8 cellular contexts compared by ENCODE assay signal in the genomic region with DNA sequence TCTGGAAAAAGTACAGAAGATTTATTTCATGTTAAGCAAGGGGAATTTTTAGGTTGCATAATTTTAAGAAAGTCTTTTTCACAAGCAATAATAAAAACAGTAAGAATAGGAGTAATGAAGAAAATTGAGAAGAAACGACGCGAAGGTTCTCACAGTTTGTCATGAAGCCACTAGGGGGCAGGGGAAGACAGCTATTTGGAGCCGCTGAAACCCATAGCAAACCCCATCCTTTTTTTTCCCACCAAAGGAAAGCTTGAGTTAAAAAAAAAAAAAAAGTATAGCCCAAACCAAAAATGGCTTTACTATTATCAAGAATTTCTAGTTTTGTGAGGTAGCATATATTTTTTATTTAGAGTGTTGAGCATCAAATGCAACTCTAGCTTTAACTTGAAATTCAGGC.
DNase-seq lines count a peak whose midpoint lies in the region; ATAC-seq and TF ChIP-seq lines count a peak whose summit lies in the region.

No MANE protein-coding gene starts in this region.

- H3K36me3 ChIP-seq in liver (ENCODE audit: control insufficient read depth in 4 of 4, insufficient read depth in 3 of 4, low read depth in 1 of 4, low read length in 3 of 4), result no peaks in the 10 kb centered on the region

- no peaks in the 10 kb centered on the region for H3K9me3 ChIP-seq in T-helper 17 cell (ENCODE audit: control insufficient read depth, low read length, poor library complexity, severe bottlenecking)
- H3K9me3 ChIP-seq in liver (ENCODE audit: control insufficient read depth in 4 of 4, low read length in 3 of 4), result no peaks in the 10 kb centered on the region

- under 1% methylated on average over 4 of the region's 4 CpGs for WGBS in liver

- H3K36me3 Mint-ChIP-seq in T-helper 17 cell (ENCODE audit: low read depth) (peaks cover 2% of the 10 kb centered on the region), chondrocyte (ENCODE audit: low read depth) (peaks cover 6% of the 10 kb centered on the region)

- H3K4me3 Mint-ChIP-seq in T-helper 17 cell, result no peak overlapping the region
- H3K4me3 Mint-ChIP-seq in chondrocyte (ENCODE audit: unreplicated experiment), result no peak overlapping the region

- in situ Hi-C loops in ACHN (cut with HindIII; ENCODE audit: low pct_ligation_motif_present, low pct_unique_long_range_greater_than_20kb, low sequenced_read_pairs), result loop anchor here (25.0 kb wide), 1 partner anchor 321 kb away; no protein-coding TSS in a partner anchor

- H3K27me3 Mint-ChIP-seq in T-helper 17 cell (peaks cover 40% of the 10 kb centered on the region), chondrocyte (ENCODE audit: low read depth) (peaks cover 37% of the 10 kb centered on the region)

- peak; percentile 91 to 92 for TF ChIP-seq RAD21 in liver (IDR thresholded peaks at IDR 0.05)

- peaks cover 11% of the 10 kb centered on the region for H3K9me3 Mint-ChIP-seq in chondrocyte (ENCODE audit: low read depth)

- peak; percentile 72 for ATAC-seq in T-helper 17 cell

- DNase-seq in ACHN, result peak; percentile 55
- DNase-seq in GM12864 (ENCODE audit: low read depth), result peak; percentile 22
- peak; percentile 57 for DNase-seq in NCI-H1048 (lab: John Stamatoyannopoulos, UW)
- DNase-seq in T-helper 17 cell, result no peak
- no peak for DNase-seq in chondrocyte (ENCODE audit: low spot score)
- peak; percentile 18 for DNase-seq in stimulated activated CD8-positive, alpha-beta memory T cell treated with anti-CD3 and anti-CD28 coated beads, Interleukin-4, amount 100 ng/mL, for 24 hours (ENCODE audit: low read depth)
- DNase-seq in NK-92 treated with Interleukin-12 subunit alpha and Interleukin-12 subunit beta, amount 100 ng/mL, for 24 hours (lab: John Stamatoyannopoulos, UW), result no peak

- H3K4me3 ChIP-seq in GM12864 (ENCODE audit: low read depth, low read length) (no peak overlapping the region), liver (ENCODE audit: low read depth in 1 of 3, low read length in 3 of 3) (no peak overlapping the region)

- TF ChIP-seq CTCF in GM12864 (IDR thresholded peaks at IDR 0.05; ENCODE audit: low read depth, low read length, missing control alignments), result peak; percentile 81
- TF ChIP-seq CTCF in chondrocyte (IDR thresholded peaks at IDR 0.05), result peak; percentile 90
- peak; percentile 88 for TF ChIP-seq CTCF in liver (IDR thresholded peaks at IDR 0.05; ENCODE audit: low read depth, low read length, missing input control)

- H3K4me1 Mint-ChIP-seq in T-helper 17 cell (peaks cover 2% of the 10 kb centered on the region), chondrocyte (ENCODE audit: low read depth) (no peaks in the 10 kb centered on the region)

- no peak overlapping the region for H3K27ac ChIP-seq in liver (ENCODE audit: low read depth in 1 of 2, low read length in 2 of 2)

- H3K9ac ChIP-seq in liver (ENCODE audit: low read depth in 1 of 2, low read length in 2 of 2), result no peak overlapping the region

- peak overlapping the region; percentile 65 for H3K27ac Mint-ChIP-seq in T-helper 17 cell
- H3K27ac Mint-ChIP-seq in chondrocyte (ENCODE audit: unreplicated experiment), result no peak overlapping the region

- no peaks in the 10 kb centered on the region for H3K4me1 ChIP-seq in liver (ENCODE audit: control insufficient read depth in 4 of 4, insufficient read depth in 4 of 4, low read length in 3 of 4)

- H3K27me3 ChIP-seq in liver (ENCODE audit: control insufficient read depth in 4 of 4, insufficient read depth in 4 of 4, low read length in 3 of 4), result no peaks in the 10 kb centered on the region

TF ChIP-seq in liver, 16 proteins besides CTCF, POLR2A, EP300 and RAD21:
- TF ChIP-seq FOXA2 (IDR thresholded peaks at IDR 0.05) (no peak), EGR1 (IDR thresholded peaks at IDR 0.05; ENCODE audit: low read depth in 2 of 2) (no peak), HNF4A (conservative IDR thresholded peaks at IDR 0.05) (no peak), RXRA (IDR thresholded peaks at IDR 0.05) (no peak), HNF4G (IDR thresholded peaks at IDR 0.05) (no peak), TAF1 (conservative IDR thresholded peaks at IDR 0.05) (no peak), JUND (IDR thresholded peaks at IDR 0.05) (no peak), ATF3 (IDR thresholded peaks at IDR 0.05) (no peak), MAX (IDR thresholded peaks at IDR 0.05) (no peak)
- TF ChIP-seq, protein P1, sequence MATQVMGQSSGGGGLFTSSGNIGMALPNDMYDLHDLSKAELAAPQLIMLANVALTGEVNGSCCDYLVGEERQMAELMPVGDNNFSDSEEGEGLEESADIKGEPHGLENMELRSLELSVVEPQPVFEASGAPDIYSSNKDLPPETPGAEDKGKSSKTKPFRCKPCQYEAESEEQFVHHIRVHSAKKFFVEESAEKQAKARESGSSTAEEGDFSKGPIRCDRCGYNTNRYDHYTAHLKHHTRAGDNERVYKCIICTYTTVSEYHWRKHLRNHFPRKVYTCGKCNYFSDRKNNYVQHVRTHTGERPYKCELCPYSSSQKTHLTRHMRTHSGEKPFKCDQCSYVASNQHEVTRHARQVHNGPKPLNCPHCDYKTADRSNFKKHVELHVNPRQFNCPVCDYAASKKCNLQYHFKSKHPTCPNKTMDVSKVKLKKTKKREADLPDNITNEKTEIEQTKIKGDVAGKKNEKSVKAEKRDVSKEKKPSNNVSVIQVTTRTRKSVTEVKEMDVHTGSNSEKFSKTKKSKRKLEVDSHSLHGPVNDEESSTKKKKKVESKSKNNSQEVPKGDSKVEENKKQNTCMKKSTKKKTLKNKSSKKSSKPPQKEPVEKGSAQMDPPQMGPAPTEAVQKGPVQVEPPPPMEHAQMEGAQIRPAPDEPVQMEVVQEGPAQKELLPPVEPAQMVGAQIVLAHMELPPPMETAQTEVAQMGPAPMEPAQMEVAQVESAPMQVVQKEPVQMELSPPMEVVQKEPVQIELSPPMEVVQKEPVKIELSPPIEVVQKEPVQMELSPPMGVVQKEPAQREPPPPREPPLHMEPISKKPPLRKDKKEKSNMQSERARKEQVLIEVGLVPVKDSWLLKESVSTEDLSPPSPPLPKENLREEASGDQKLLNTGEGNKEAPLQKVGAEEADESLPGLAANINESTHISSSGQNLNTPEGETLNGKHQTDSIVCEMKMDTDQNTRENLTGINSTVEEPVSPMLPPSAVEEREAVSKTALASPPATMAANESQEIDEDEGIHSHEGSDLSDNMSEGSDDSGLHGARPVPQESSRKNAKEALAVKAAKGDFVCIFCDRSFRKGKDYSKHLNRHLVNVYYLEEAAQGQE (IDR thresholded peaks at IDR 0.05), result no peak

Comparison
In these comparisons a context has a peak if more than half of its experiments do, and no peak if none do; other contexts are left out.
1. DNase-seq: peak in ACHN (single experiment), GM12864 (single experiment), NCI-H1048 (single experiment) and stimulated activated CD8-positive, alpha-beta memory T cell treated with anti-CD3 and anti-CD28 coated beads, Interleukin-4, amount 100 ng/mL, for 24 hours (single experiment); none in T-helper 17 cell (0 of 3), chondrocyte (single experiment) and NK-92 treated with Interleukin-12 subunit alpha and Interleukin-12 subunit beta, amount 100 ng/mL, for 24 hours (single experiment).
2. Peak in every context shown above with its lines, with median percentiles within 50 percentile points of each other: CTCF ChIP-seq.